24 cellular contexts compared by ENCODE assay signal in the genomic region with DNA sequence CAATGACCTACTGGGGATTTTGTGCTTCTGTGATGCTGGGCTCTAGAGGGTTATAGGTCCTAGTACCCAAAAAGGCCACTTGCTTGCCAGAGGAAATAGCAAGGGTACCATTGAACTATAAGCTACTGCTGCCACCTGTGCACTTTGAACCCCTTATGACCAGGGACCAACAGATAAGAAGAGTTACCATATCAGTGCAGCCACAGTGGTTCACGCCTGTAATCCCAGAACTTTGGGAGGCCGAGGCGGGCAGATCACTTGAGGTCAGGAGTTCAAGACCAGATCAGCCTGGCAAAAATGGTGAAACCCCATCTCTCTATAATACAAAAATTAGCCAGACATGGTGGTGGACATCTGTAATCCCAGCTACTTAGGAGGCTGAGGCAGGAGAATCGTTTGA. TPM values are rescaled to one million over a fixed set of nuclear protein-coding genes. Genes with fewer than 3 reads are reported as not detected.
DNase-seq lines count a peak whose midpoint lies in the region; ATAC-seq, FAIRE-seq and TF ChIP-seq lines count a peak whose summit lies in the region.
"Had no signal": no experiment of that assay in that cellular context is flagged by ENCODE, and none has a peak within 500 bp of the region (broad histone marks: within the 10 kb centered on the region; RNA-seq: fewer than 3 reads in every experiment).

No MANE protein-coding gene starts in this region.

- H3K27me3 ChIP-seq in HepG2 (ENCODE audit: control insufficient read depth in 1 of 2, insufficient read depth in 2 of 2, low read length in 2 of 2) (no peaks in the 10 kb centered on the region), right lobe of liver (no peaks in the 10 kb centered on the region), osteoblast (ENCODE audit: insufficient read depth, low read length) (peaks cover 2% of the 10 kb centered on the region), small intestine (ENCODE audit: control insufficient read depth in 2 of 2, insufficient read depth in 2 of 2, low read length in 2 of 2) (no peaks in the 10 kb centered on the region)
- H3K27me3 ChIP-seq: BLaER1 treated with 17β-estradiol and CSF1 and Interleukin-3, amounts not matched to agents 10 nM and 100 nM had no signal

- FAIRE-seq in HepG2 (lab: Jason Lieb, UNC) (no peak), small intestine (lab: Jason Lieb, UNC) (no peak)
- FAIRE-seq: A549, GM12878, GM12892, GM18507 had no signal

- H2AFZ ChIP-seq in HepG2 (ENCODE audit: low read length) (no peak overlapping the region), osteoblast (ENCODE audit: low read length) (no peak overlapping the region)

- H3K4me1 ChIP-seq in HepG2 (ENCODE audit: insufficient read depth, low read length) (peaks cover 17% of the 10 kb centered on the region), right lobe of liver (no peaks in the 10 kb centered on the region), osteoblast (ENCODE audit: insufficient read depth, low read length) (no peaks in the 10 kb centered on the region), small intestine (ENCODE audit: control insufficient read depth in 2 of 2, insufficient read depth in 1 of 2, low read depth in 1 of 2, low read length in 1 of 2) (no peaks in the 10 kb centered on the region)
- H3K4me1 ChIP-seq: BLaER1 treated with 17β-estradiol and CSF1 and Interleukin-3, amounts not matched to agents 10 nM and 100 nM had no signal

- no peak for TF ChIP-seq CTCF in HepG2 (CRISPR knock-in tag; IDR thresholded peaks at IDR 0.05)
- TF ChIP-seq CTCF in right lobe of liver (IDR thresholded peaks at IDR 0.05) = no peak
- no peak for TF ChIP-seq CTCF in osteoblast (IDR thresholded peaks at IDR 0.05; ENCODE audit: extremely low read depth, low read depth, low read length)

- H3K27ac ChIP-seq in HepG2 (ENCODE audit: extremely low read length, insufficient read depth, low read length) (no peak overlapping the region), right lobe of liver (no peak overlapping the region), osteoblast (ENCODE audit: low read depth, low read length) (no peak overlapping the region), small intestine (ENCODE audit: low read depth in 1 of 2, low read length in 1 of 2) (no peak overlapping the region)
- H3K27ac ChIP-seq: 22Rv1; A549; BLaER1 treated with 17β-estradiol and CSF1 and Interleukin-3, amounts not matched to agents 10 nM and 100 nM; C4-2B had no signal

- no peaks in the 10 kb centered on the region for H3K36me3 ChIP-seq in HepG2 (replicated peaks in 1 of 2; ENCODE audit: control insufficient read depth in 1 of 2, insufficient read depth in 2 of 2, low read length in 2 of 2)
- no peaks in the 10 kb centered on the region for H3K36me3 ChIP-seq in right lobe of liver
- H3K36me3 ChIP-seq in osteoblast (ENCODE audit: insufficient read depth, low read length) = no peaks in the 10 kb centered on the region
- H3K36me3 ChIP-seq in small intestine (ENCODE audit: control insufficient read depth in 2 of 2, insufficient read depth in 2 of 2, low read length in 2 of 2) = no peaks in the 10 kb centered on the region
- H3K36me3 ChIP-seq: BLaER1 treated with 17β-estradiol and CSF1 and Interleukin-3, amounts not matched to agents 10 nM and 100 nM had no signal

- H3K9ac ChIP-seq in HepG2 (ENCODE audit: insufficient read depth, low read depth, low read length) = no peak overlapping the region
- H3K9ac ChIP-seq: BLaER1 treated with 17β-estradiol and CSF1 and Interleukin-3, amounts not matched to agents 10 nM and 100 nM had no signal

- H3K9me3 ChIP-seq in HepG2 (ENCODE audit: low read length) = no peaks in the 10 kb centered on the region
- no peaks in the 10 kb centered on the region for H3K9me3 ChIP-seq in right lobe of liver
- no peaks in the 10 kb centered on the region for H3K9me3 ChIP-seq in osteoblast (ENCODE audit: low read depth, low read length)
- no peaks in the 10 kb centered on the region for H3K9me3 ChIP-seq in small intestine (ENCODE audit: control insufficient read depth, low read depth)
- H3K9me3 ChIP-seq: A549 had no signal

- 27% methylated on average over 4 of the region's 4 CpGs for WGBS in HepG2 (ENCODE audit: low lambda C conversion rate)
- WGBS in right lobe of liver (ENCODE audit: insufficient coverage, low coverage, low lambda C conversion rate, missing lambda C conversion rate) = 96% methylated on average over 4 of the region's 4 CpGs
- WGBS in small intestine, 3 donors = 44 to 75% (median 53%) methylated on average over 4 of the region's 4 CpGs

- TF ChIP-seq RAD21 in HepG2 (CRISPR knock-in tag; IDR thresholded peaks at IDR 0.05) = no peak

- in situ Hi-C loops in HepG2 (cut with HindIII; ENCODE audit: extremely low pct_ligation_motif_present, low pct_unique_long_range_greater_than_20kb) = no loop called here

- CTCF ChIA-PET in HepG2 (lab: Yijun Ruan, JAX; ENCODE audit: low intra/inter-chr PET ratio, low total read pairs) = no interaction called here

- TF ChIP-seq POLR2A in HepG2 (IDR thresholded peaks at IDR 0.05; ENCODE audit: insufficient read depth in 1 of 2, low read depth in 2 of 2, low read length in 2 of 2) (no peak), right lobe of liver (IDR thresholded peaks at IDR 0.05) (no peak)

- no peak for DNase-seq in HepG2 (ENCODE audit: low spot score)
- DNase-seq in right lobe of liver = no peak
- DNase-seq in osteoblast (ENCODE audit: insufficient read length, low spot score, missing footprints) = peak; percentile 9
- DNase-seq in small intestine = peak; percentile 21
- no peak for DNase-seq in cortex of kidney (lab: John Stamatoyannopoulos, UW)
- DNase-seq: AML-193; CD4-positive, alpha-beta memory T cell; CD8-positive, alpha-beta memory T cell; COR-L47; DMS 273 treated with DMSO at 0.1 percent for 48 hours; DMS153; DMS53; DMS79; DND-41; EL; GDM1 had no signal

- POLR2A ChIA-PET in HepG2 (lab: Yijun Ruan, JAX) = no interaction called here

- ATAC-seq in HepG2 = peak; percentile 45
- no peak for ATAC-seq in right lobe of liver
- no peak for ATAC-seq in HG03280 (IDR thresholded peaks at IDR 0.05; ENCODE audit: unreplicated experiment)
- ATAC-seq: A549, GM12878 had no signal

- no TSS peak for BruUV-seq in HepG2 (replicated peaks; lab: Mats Ljungman, UMichigan)

- no peak overlapping the region for H3K4me2 ChIP-seq in HepG2 (ENCODE audit: low read depth, low read length)
- H3K4me2 ChIP-seq in osteoblast (ENCODE audit: insufficient read depth, low read length) = no peak overlapping the region
- H3K4me2 ChIP-seq: A549; BLaER1 treated with 17β-estradiol and CSF1 and Interleukin-3, amounts not matched to agents 10 nM and 100 nM had no signal

- H3K79me2 ChIP-seq in HepG2 (ENCODE audit: insufficient read depth, low read length) = no peaks in the 10 kb centered on the region
- no peaks in the 10 kb centered on the region for H3K79me2 ChIP-seq in osteoblast (ENCODE audit: insufficient read depth, low read length)

- H4K20me1 ChIP-seq in HepG2 (ENCODE audit: insufficient read depth, low read length) (no peaks in the 10 kb centered on the region), osteoblast (ENCODE audit: insufficient read depth, low read length) (no peaks in the 10 kb centered on the region)
- H4K20me1 ChIP-seq: BLaER1 treated with 17β-estradiol and CSF1 and Interleukin-3, amounts not matched to agents 10 nM and 100 nM had no signal

- H3K4me3 ChIP-seq in HepG2 (replicated peaks in 1 of 3; ENCODE audit: insufficient read depth in 1 of 3, low read depth in 2 of 3, low read length in 3 of 3) (no peak overlapping the region), right lobe of liver (no peak overlapping the region), osteoblast (ENCODE audit: insufficient read depth, low read length) (no peak overlapping the region), small intestine (ENCODE audit: low read depth in 1 of 2, low read length in 2 of 2) (no peak overlapping the region)
- H3K4me3 ChIP-seq: A549; BLaER1 treated with 17β-estradiol and CSF1 and Interleukin-3, amounts not matched to agents 10 nM and 100 nM; GM12878 had no signal

- TF ChIP-seq EP300 in HepG2 (IDR thresholded peaks at IDR 0.05; ENCODE audit: low read depth in 2 of 2, low read length in 2 of 2) (no peak), HepG2 (CRISPR knock-in tag; IDR thresholded peaks at IDR 0.05; ENCODE audit: borderline replicate concordance) (no peak)

- intact Hi-C loops in HepG2 (cut with micrococcal nuclease; ENCODE audit: unreplicated experiment) = no loop called here
- intact Hi-C loops in right lobe of liver (cut with DNase I) = no loop called here

RNA-seq across cellular contexts. Expression of gene CNOT4, which starts 15.5 kb away (rescaled TPM):
- total RNA-seq in HepG2 (2016; rRNA removed; fragmentation: Illumina TruSeq; extraction: Trizol) (7.4 and 11.5 TPM in 2 replicates), right lobe of liver (10 to 100 TPM in 3 of 6 experiments, 1 to 10 TPM in 3; 9.1 to 14.1 (median 11.0) TPM), osteoblast (13.4 and 14.1 TPM in 2 replicates)
- 2.7 and 3.3 TPM in 2 replicates for total RNA-seq in HepG2 (2016; cell fraction: cytosol; rRNA removed; fragmentation: Illumina TruSeq; extraction: Trizol; ENCODE audit: low read depth)
- total RNA-seq in HepG2 (2016; cell fraction: insoluble cytoplasmic fraction; rRNA removed; fragmentation: Illumina TruSeq; extraction: Trizol) = 6.5 and 9.3 TPM in 2 replicates
- 6.5 and 6.8 TPM in 2 replicates for total RNA-seq in HepG2 (2016; cell fraction: membrane; rRNA removed; fragmentation: Illumina TruSeq; extraction: Trizol)
- 15.9 and 18.5 TPM in 2 replicates for total RNA-seq in HepG2 (2016; cell fraction: nucleus; rRNA removed; fragmentation: Illumina TruSeq; extraction: Trizol)
- polyA plus RNA-seq in HepG2 (2011; rRNA removed) (7.6 and 8.4 TPM in 2 replicates), small intestine (1 to 10 TPM; 5.1 to 6.3 (median 6.0) TPM)
- 4.1 and 5.8 TPM in 2 replicates for polyA plus RNA-seq in HepG2 (2011; cell fraction: cytosol; rRNA removed)
- polyA plus RNA-seq in HepG2 (2011; cell fraction: nucleus; rRNA removed) = 6.9 and 7.2 TPM in 2 replicates
- polyA plus RNA-seq in HepG2 (2012) = 6.3 and 7.7 TPM in 2 replicates
- polyA plus RNA-seq in HepG2 (2016; cell fraction: cytosol; fragmentation: Illumina TruSeq; extraction: Trizol; ENCODE audit: low read depth) = 1.2 and 1.4 TPM in 2 replicates
- polyA plus RNA-seq in HepG2 (2016; cell fraction: insoluble cytoplasmic fraction; fragmentation: Illumina TruSeq; extraction: Trizol; ENCODE audit: low read depth) = 9.6 and 10.8 TPM in 2 replicates
- 2.7 and 3.8 TPM in 2 replicates for polyA plus RNA-seq in HepG2 (2016; cell fraction: membrane; fragmentation: Illumina TruSeq; extraction: Trizol; ENCODE audit: low read depth)
- polyA plus RNA-seq in HepG2 (2016; cell fraction: nucleus; fragmentation: Illumina TruSeq; extraction: Trizol; ENCODE audit: insufficient read depth, low read depth) = 9.5 and 10.3 TPM in 2 replicates
- 16.7 and 23.5 TPM in 2 replicates for polyA minus RNA-seq in HepG2 (2011; rRNA and poly(A)+ RNA removed; ENCODE audit: low replicate concordance)
- 7.1 and 8.0 TPM in 2 replicates for polyA minus RNA-seq in HepG2 (2011; cell fraction: cytosol; rRNA and poly(A)+ RNA removed)
- polyA minus RNA-seq in HepG2 (2011; cell fraction: nucleus; rRNA and poly(A)+ RNA removed) = 43.4 and 52.3 TPM in 2 replicates

RNA-seq across cellular contexts. Expression of gene NUP205, which starts 32.3 kb away (rescaled TPM):
- total RNA-seq in HepG2 (2016; rRNA removed; fragmentation: Illumina TruSeq; extraction: Trizol) (87.2 and 123 TPM in 2 replicates), right lobe of liver (10 to 100 TPM; 12.3 to 20.8 (median 16.1) TPM), osteoblast (29.5 and 33.7 TPM in 2 replicates)
- total RNA-seq in HepG2 (2016; cell fraction: cytosol; rRNA removed; fragmentation: Illumina TruSeq; extraction: Trizol; ENCODE audit: low read depth) = 17.6 and 18.9 TPM in 2 replicates
- 87.4 and 114 TPM in 2 replicates for total RNA-seq in HepG2 (2016; cell fraction: insoluble cytoplasmic fraction; rRNA removed; fragmentation: Illumina TruSeq; extraction: Trizol)
- 27.1 and 31.8 TPM in 2 replicates for total RNA-seq in HepG2 (2016; cell fraction: membrane; rRNA removed; fragmentation: Illumina TruSeq; extraction: Trizol)
- total RNA-seq in HepG2 (2016; cell fraction: nucleus; rRNA removed; fragmentation: Illumina TruSeq; extraction: Trizol) = 81.3 and 84.2 TPM in 2 replicates
- polyA plus RNA-seq in HepG2 (2011; rRNA removed) (31.2 and 46.2 TPM in 2 replicates), small intestine (10 to 100 TPM; 17.6 to 28.7 (median 22.6) TPM)
- 25.5 and 29.0 TPM in 2 replicates for polyA plus RNA-seq in HepG2 (2011; cell fraction: cytosol; rRNA removed)
- 31.8 and 35.5 TPM in 2 replicates for polyA plus RNA-seq in HepG2 (2011; cell fraction: nucleus; rRNA removed)
- 23.8 and 29.2 TPM in 2 replicates for polyA plus RNA-seq in HepG2 (2012)
- polyA plus RNA-seq in HepG2 (2016; cell fraction: cytosol; fragmentation: Illumina TruSeq; extraction: Trizol; ENCODE audit: low read depth) = 3.5 and 3.6 TPM in 2 replicates
- 76.0 and 81.2 TPM in 2 replicates for polyA plus RNA-seq in HepG2 (2016; cell fraction: insoluble cytoplasmic fraction; fragmentation: Illumina TruSeq; extraction: Trizol; ENCODE audit: low read depth)
- 9.6 and 11.5 TPM in 2 replicates for polyA plus RNA-seq in HepG2 (2016; cell fraction: membrane; fragmentation: Illumina TruSeq; extraction: Trizol; ENCODE audit: low read depth)
- polyA plus RNA-seq in HepG2 (2016; cell fraction: nucleus; fragmentation: Illumina TruSeq; extraction: Trizol; ENCODE audit: insufficient read depth, low read depth) = 94.6 and 95.0 TPM in 2 replicates
- 55.5 and 185 TPM in 2 replicates for polyA minus RNA-seq in HepG2 (2011; rRNA and poly(A)+ RNA removed; ENCODE audit: low replicate concordance)
- 36.1 and 39.6 TPM in 2 replicates for polyA minus RNA-seq in HepG2 (2011; cell fraction: cytosol; rRNA and poly(A)+ RNA removed)
- 59.9 and 64.2 TPM in 2 replicates for polyA minus RNA-seq in HepG2 (2011; cell fraction: nucleus; rRNA and poly(A)+ RNA removed)

Comparison
In these comparisons a context has a peak if more than half of its experiments do, and no peak if none do; other contexts are left out.
1. DNase-seq: peak in osteoblast (single experiment) and small intestine (single experiment); none in HepG2 (single experiment), right lobe of liver (0 of 3) and cortex of kidney (single experiment).